Comparison of ENCODE assay signal across 1 cellular context in the genomic region with DNA sequence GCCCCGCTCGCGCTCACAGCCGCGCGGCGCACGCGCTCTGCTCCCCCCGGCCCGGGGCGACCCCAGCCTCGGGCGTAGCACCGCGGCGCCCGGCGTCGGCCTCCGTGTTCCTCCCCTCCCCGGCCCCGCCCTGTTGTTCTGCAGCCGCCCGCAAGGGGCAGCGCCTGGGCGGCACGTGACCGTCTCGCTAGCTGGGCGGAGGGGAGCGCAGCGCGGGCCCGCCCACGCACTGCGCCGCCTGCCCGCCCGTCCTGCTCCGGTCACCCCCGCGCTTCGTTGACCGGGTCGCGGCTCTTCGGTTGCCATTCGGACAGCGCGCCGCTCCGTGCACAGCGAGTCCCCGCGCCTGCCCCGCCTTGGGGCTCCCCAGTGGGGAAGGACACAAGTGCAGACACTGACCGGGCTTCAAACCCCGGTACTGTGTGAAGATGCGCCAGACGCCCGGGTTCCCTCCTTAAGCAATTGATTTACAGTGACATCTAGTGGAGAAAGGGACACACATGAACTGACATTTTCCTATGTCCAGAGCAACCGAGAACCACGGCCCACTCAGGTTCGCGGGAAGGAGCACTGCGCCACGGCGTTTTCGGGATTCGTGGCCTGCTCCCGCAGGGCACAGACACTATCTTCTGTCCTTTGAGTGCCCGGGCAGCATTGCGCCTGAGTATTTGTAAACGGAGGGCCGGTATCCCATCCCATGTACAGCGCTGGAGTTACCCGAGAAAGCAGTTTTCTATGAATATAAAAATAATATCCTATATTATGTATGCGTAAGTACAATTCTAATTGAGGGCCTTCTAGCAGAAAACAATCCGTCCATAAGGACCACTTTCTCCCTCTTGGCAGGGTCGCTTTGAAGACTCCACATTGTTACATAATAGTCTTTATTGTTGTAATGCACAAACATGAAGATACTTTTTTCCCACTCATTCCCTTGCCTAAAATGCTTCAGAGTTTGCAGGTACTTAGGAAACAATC.
TF ChIP-seq lines count a peak whose summit lies in the region.

No MANE protein-coding gene starts in this region.

TF ChIP-seq in WTC11, 78 proteins besides CTCF, POLR2A, EP300 and RAD21 (continued from another document):
- TF ChIP-seq MAX (CRISPR knock-in tag; IDR thresholded peaks at IDR 0.05) (peak; percentile 75; the same call in 1 of the 2 replicates), TCF7 (CRISPR knock-in tag; IDR thresholded peaks at IDR 0.05; ENCODE audit: low read depth) (no peak), CREB1 (CRISPR knock-in tag; IDR thresholded peaks at IDR 0.05) (peak; percentile 49; the same call in 1 of the 2 replicates), ZNF121 (CRISPR knock-in tag; IDR thresholded peaks at IDR 0.05) (no peak; the same call in 1 of the 2 replicates), KAT7 (CRISPR knock-in tag; IDR thresholded peaks at IDR 0.05; ENCODE audit: borderline replicate concordance) (no peak), ESRRA (CRISPR knock-in tag; IDR thresholded peaks at IDR 0.05; ENCODE audit: borderline replicate concordance) (no peak), FOXJ3 (CRISPR knock-in tag; IDR thresholded peaks at IDR 0.05; ENCODE audit: borderline replicate concordance) (no peak), FOXP1 (CRISPR knock-in tag; IDR thresholded peaks at IDR 0.05; ENCODE audit: borderline replicate concordance) (peak; percentile 63; the same call in 1 of the 2 replicates), SP1 (CRISPR knock-in tag; conservative IDR thresholded peaks at IDR 0.05) (peak; percentile 78), PRRX2 (CRISPR knock-in tag; IDR thresholded peaks at IDR 0.05) (no peak), NR1H2 (CRISPR knock-in tag; IDR thresholded peaks at IDR 0.05) (no peak), ZNF317 (CRISPR knock-in tag; IDR thresholded peaks at IDR 0.05; ENCODE audit: borderline replicate concordance, low read depth) (no peak), ZNF416 (CRISPR knock-in tag; IDR thresholded peaks at IDR 0.05) (no peak), TEAD4 (CRISPR knock-in tag; IDR thresholded peaks at IDR 0.05) (no peak), SOX15 (CRISPR knock-in tag; IDR thresholded peaks at IDR 0.05) (no peak)
- TF ChIP-seq, protein P1, sequence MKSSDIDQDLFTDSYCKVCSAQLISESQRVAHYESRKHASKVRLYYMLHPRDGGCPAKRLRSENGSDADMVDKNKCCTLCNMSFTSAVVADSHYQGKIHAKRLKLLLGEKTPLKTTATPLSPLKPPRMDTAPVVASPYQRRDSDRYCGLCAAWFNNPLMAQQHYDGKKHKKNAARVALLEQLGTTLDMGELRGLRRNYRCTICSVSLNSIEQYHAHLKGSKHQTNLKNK (CRISPR knock-in tag; IDR thresholded peaks at IDR 0.05) = no peak
- TF ChIP-seq, protein P2, sequence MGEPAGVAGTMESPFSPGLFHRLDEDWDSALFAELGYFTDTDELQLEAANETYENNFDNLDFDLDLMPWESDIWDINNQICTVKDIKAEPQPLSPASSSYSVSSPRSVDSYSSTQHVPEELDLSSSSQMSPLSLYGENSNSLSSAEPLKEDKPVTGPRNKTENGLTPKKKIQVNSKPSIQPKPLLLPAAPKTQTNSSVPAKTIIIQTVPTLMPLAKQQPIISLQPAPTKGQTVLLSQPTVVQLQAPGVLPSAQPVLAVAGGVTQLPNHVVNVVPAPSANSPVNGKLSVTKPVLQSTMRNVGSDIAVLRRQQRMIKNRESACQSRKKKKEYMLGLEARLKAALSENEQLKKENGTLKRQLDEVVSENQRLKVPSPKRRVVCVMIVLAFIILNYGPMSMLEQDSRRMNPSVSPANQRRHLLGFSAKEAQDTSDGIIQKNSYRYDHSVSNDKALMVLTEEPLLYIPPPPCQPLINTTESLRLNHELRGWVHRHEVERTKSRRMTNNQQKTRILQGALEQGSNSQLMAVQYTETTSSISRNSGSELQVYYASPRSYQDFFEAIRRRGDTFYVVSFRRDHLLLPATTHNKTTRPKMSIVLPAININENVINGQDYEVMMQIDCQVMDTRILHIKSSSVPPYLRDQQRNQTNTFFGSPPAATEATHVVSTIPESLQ (CRISPR knock-in tag; IDR thresholded peaks at IDR 0.05) = no peak
